In genomic region chr1:37692834-37693175, GRCh38 we compare ENCODE assay signal across 8 cellular contexts. TPM values are rescaled to one million over a fixed set of nuclear protein-coding genes. Genes with fewer than 3 reads are reported as not detected.
DNase-seq lines count a peak whose midpoint lies in the region; ATAC-seq, FAIRE-seq and TF ChIP-seq lines count a peak whose summit lies in the region.

No MANE protein-coding gene starts in this region.

- H3K4me1 ChIP-seq in GM12878 (ENCODE audit: control insufficient read depth, insufficient read depth, low read length) (peaks cover 17% of the 10 kb centered on the region), mesodermal cell (ENCODE audit: control insufficient read depth, insufficient read depth, low read length, poor library complexity, severe bottlenecking) (peaks cover 14% of the 10 kb centered on the region)

- TF ChIP-seq CTCF in 22Rv1 (IDR thresholded peaks at IDR 0.05) (no peak), GM12878 (IDR thresholded peaks at IDR 0.05 in 2 of 3, conservative IDR thresholded peaks at IDR 0.05 in 1 of 3; ENCODE audit: control insufficient read depth in 2 of 3, extremely low read depth in 1 of 3, insufficient read depth in 1 of 3, low read depth in 3 of 3, low read length in 3 of 3) (no peak)

- no TSS peak for BruUV-seq in GM12878 (replicated peaks; lab: Mats Ljungman, UMichigan)

- no peaks in the 10 kb centered on the region for H3K27me3 ChIP-seq in GM12878 (replicated peaks in 1 of 2; ENCODE audit: control insufficient read depth in 2 of 2, insufficient read depth in 2 of 2, low read length in 1 of 2)

- TF ChIP-seq RAD21 in GM12878 (IDR thresholded peaks at IDR 0.05; ENCODE audit: insufficient read depth, low read depth, low read length): no peak

- 0% methylated on average over 16 of the region's 16 CpGs for WGBS in GM12878 (ENCODE audit: insufficient coverage, insufficient replicate concordance, low lambda C conversion rate, missing lambda C conversion rate)
- 2 to 4% methylated on average over 13 to 16 of the region's 16 CpGs for WGBS in mesodermal cell (ENCODE audit: insufficient coverage in 2 of 2), 2 experiments

- ATAC-seq in GM12878 (no peak), GM19035 (IDR thresholded peaks at IDR 0.05; ENCODE audit: unreplicated experiment) (no peak), HG03354 (IDR thresholded peaks at IDR 0.05; ENCODE audit: poor library complexity, severe bottlenecking, unreplicated experiment) (no peak)

- H3K4me2 ChIP-seq in GM12878 (ENCODE audit: control insufficient read depth, insufficient read depth): peak overlapping the region; percentile 84

- RAD21 ChIA-PET in GM12878 (lab: Charles Lee; ENCODE audit: unreplicated experiment): interaction anchor here (0.9 kb wide), 1 partner anchor 73 kb away, joined by 3 read pairs; no protein-coding TSS in a partner anchor

- no peak for FAIRE-seq in GM12878 (lab: Jason Lieb, UNC)

- H2AFZ ChIP-seq in GM12878 (ENCODE audit: control insufficient read depth, low read depth, low read length): peak overlapping the region; percentile 98

- in situ Hi-C loops in GM12878 (cut with MboI): loop anchor here (5.0 kb wide), 1 partner anchor 164 kb away; the partner anchor contains the start of gene MTF1

- intact Hi-C loops in GM12878 (cut with micrococcal nuclease; ENCODE audit: unreplicated experiment): loop anchor here (1.0 to 5.0 kb wide), 5 partner anchors 115 to 479 kb away; partner anchors contain the start of genes MTF1, SF3A3, YRDC and ZC3H12A

- no peak for TF ChIP-seq POLR2A in GM12878 (IDR thresholded peaks at IDR 0.05; ENCODE audit: low read depth, low read length)

- H3K27ac ChIP-seq in 22Rv1 (peak overlapping the region; percentile 83), GM12878 (ENCODE audit: control insufficient read depth, insufficient read depth) (peak overlapping the region; percentile 92), mesodermal cell (ENCODE audit: low read depth, low read length, severe bottlenecking) (peak overlapping the region; percentile 45)

- CTCF ChIA-PET in GM12878 (lab: Yijun Ruan, JAX): interaction anchor here (0.5 to 21.1 kb wide), 6 partner anchors 9 to 167 kb away, joined by 3 to 521 read pairs (median 10); partner anchors contain the start of genes GNL2 and MTF1

- peak overlapping the region; percentile 94 for H3K4me3 ChIP-seq in GM12878
- H3K4me3 ChIP-seq in mesodermal cell (ENCODE audit: extremely low read depth, insufficient read depth, low read length, poor library complexity, severe bottlenecking): peak overlapping the region; percentile 87

- no peaks in the 10 kb centered on the region for H4K20me1 ChIP-seq in GM12878 (ENCODE audit: control insufficient read depth, insufficient read depth)

- SMC1A ChIA-PET in GM12878 (lab: Charles Lee; ENCODE audit: uncharacterized antibody, unreplicated experiment): interaction anchor here (1.3 to 1.8 kb wide), 2 partner anchors 9 to 167 kb away, joined by 3 to 9 read pairs; partner anchors contain the start of gene MTF1

- H3K9me3 ChIP-seq in GM12878 (replicated peaks; ENCODE audit: control insufficient read depth, insufficient read depth, low read length): no peaks in the 10 kb centered on the region
- no peaks in the 10 kb centered on the region for H3K9me3 ChIP-seq in mesodermal cell (ENCODE audit: control insufficient read depth, low read length)

- H3K36me3 ChIP-seq in GM12878 (ENCODE audit: control insufficient read depth in 2 of 2, insufficient read depth in 2 of 2, low read length in 1 of 2) (peaks cover 2 to 13% of the 10 kb centered on the region in 2 experiments; a peak in 2 of 4 replicates), mesodermal cell (ENCODE audit: control insufficient read depth, insufficient read depth, low read length) (peaks cover 57% of the 10 kb centered on the region)

- peak overlapping the region; percentile 90 for H3K9ac ChIP-seq in GM12878 (ENCODE audit: control insufficient read depth, insufficient read depth, low read length)

- peaks cover 46% of the 10 kb centered on the region for H3K79me2 ChIP-seq in GM12878 (ENCODE audit: control insufficient read depth, insufficient read depth, low read length)

- POLR2A ChIA-PET in GM12878 (lab: Charles Lee): interaction anchor here (1.1 to 1.9 kb wide), 4 partner anchors 109 to 216 kb away, joined by 3 to 11 read pairs (median 3); partner anchors contain the start of genes MEAF6 and YRDC

- TF ChIP-seq EP300 in GM12878 (IDR thresholded peaks at IDR 0.05; ENCODE audit: borderline replicate concordance in 1 of 2, control insufficient read depth in 1 of 2, low read depth in 2 of 2, low read length in 2 of 2): no peak

- DNase-seq in HCEC 1CT (peak; percentile 4), GM12878 (ENCODE audit: low read depth, low spot score) (no peak), cerebellar nuclear complex (lab: John Stamatoyannopoulos, UW) (no peak), epidermal melanocyte (ENCODE audit: insufficient read length, low spot score) (no peak)

TF ChIP-seq in GM12878, 131 proteins besides CTCF, POLR2A, EP300 and RAD21 (continues in another document):
- TF ChIP-seq ATF2 (IDR thresholded peaks at IDR 0.05; ENCODE audit: low read length) (no peak), STAT3 (IDR thresholded peaks at IDR 0.05; ENCODE audit: low read depth, low read length) (no peak), BCLAF1 (IDR thresholded peaks at IDR 0.05) (no peak), GABPA (IDR thresholded peaks at IDR 0.05; ENCODE audit: low read depth) (no peak)

RNA-seq across cellular contexts. Expression of gene CDCA8, which starts 0.5 kb away (rescaled TPM):
- total RNA-seq in GM12878 (2013; cell fraction: nucleolus; rRNA removed): 11.6 and 12.1 TPM in 2 replicates
- total RNA-seq in GM12878 (2014; rRNA removed) (18.0 and 21.3 TPM in 2 replicates), GM12878 (2014; rRNA removed; fragmentation: Illumina TruSeq; extraction: Trizol) (27.5 and 28.4 TPM in 2 replicates), GM12878 (2021) (57.8 and 59.8 TPM in 2 replicates)
- 28.0 TPM for polyA plus RNA-seq in GM12878 (2011; ENCODE audit: low read depth)
- polyA plus RNA-seq in GM12878 (2011; rRNA removed) (68.3 and 72.0 TPM in 2 replicates), GM12878 (2014; fragmentation: Illumina TruSeq; extraction: Trizol) (75.3 and 81.0 TPM in 2 replicates), GM12878 (2014; fragmentation: Nextera tagmentation; extraction: Ambion mirVana) (10 to 100 TPM; 60.2 to 60.6 TPM), GM12878 (2014; rRNA removed) (52.8 and 62.1 TPM in 2 replicates), GM12878 (2016; fragmentation: Nextera tagmentation; extraction: Ambion mirVana) (10 to 100 TPM; 97.8 to 98.1 TPM)
- polyA plus RNA-seq in GM12878 (2011; cell fraction: cytosol; rRNA removed): 85.9 and 102 TPM in 2 replicates
- 56.2 and 60.9 TPM in 2 replicates for polyA plus RNA-seq in GM12878 (2011; cell fraction: nucleus; rRNA removed)
- 30.3 and 35.3 TPM in 2 replicates for polyA plus RNA-seq in GM12878 (2012)
- 62.7 and 88.9 TPM in 2 replicates for polyA minus RNA-seq in GM12878 (2011; rRNA and poly(A)+ RNA removed)
- 24.6 and 31.1 TPM in 2 replicates for polyA minus RNA-seq in GM12878 (2011; cell fraction: cytosol; rRNA and poly(A)+ RNA removed)
- polyA minus RNA-seq in GM12878 (2011; cell fraction: nucleus; rRNA and poly(A)+ RNA removed): 14.5 and 25.5 TPM in 2 replicates
- polyA plus RNA-seq in mesodermal cell (2013, experiment 1 of 2): 42.2 TPM
- polyA plus RNA-seq in mesodermal cell (2013, experiment 2 of 2): 44.7 TPM

RNA-seq across cellular contexts. Expression of gene RSPO1, which starts 58.1 kb away (rescaled TPM):
- total RNA-seq in GM12878 (2013; cell fraction: nucleolus; rRNA removed): not detected in 2 replicates
- total RNA-seq in GM12878 (2014; rRNA removed) (not detected in 2 replicates), GM12878 (2014; rRNA removed; fragmentation: Illumina TruSeq; extraction: Trizol) (not detected in 2 replicates), GM12878 (2021) (not detected in 2 replicates)
- polyA plus RNA-seq in GM12878 (2011; ENCODE audit: low read depth): not detected
- polyA plus RNA-seq in GM12878 (2011; rRNA removed) (not detected in 2 replicates), GM12878 (2014; fragmentation: Illumina TruSeq; extraction: Trizol) (not detected in 2 replicates), GM12878 (2014; fragmentation: Nextera tagmentation; extraction: Ambion mirVana) (not detected), GM12878 (2014; rRNA removed) (not detected in 2 replicates), GM12878 (2016; fragmentation: Nextera tagmentation; extraction: Ambion mirVana) (not detected)
- polyA plus RNA-seq in GM12878 (2011; cell fraction: cytosol; rRNA removed): not detected in 2 replicates
- polyA plus RNA-seq in GM12878 (2011; cell fraction: nucleus; rRNA removed): not detected in 2 replicates
- polyA plus RNA-seq in GM12878 (2012): not detected in 2 replicates
- not detected in 2 replicates for polyA minus RNA-seq in GM12878 (2011; rRNA and poly(A)+ RNA removed)
- not detected in 2 replicates for polyA minus RNA-seq in GM12878 (2011; cell fraction: cytosol; rRNA and poly(A)+ RNA removed)
- polyA minus RNA-seq in GM12878 (2011; cell fraction: nucleus; rRNA and poly(A)+ RNA removed): not detected in 2 replicates
- 0.18 TPM for polyA plus RNA-seq in mesodermal cell (2013, experiment 1 of 2)
- polyA plus RNA-seq in mesodermal cell (2013, experiment 2 of 2): 0.30 TPM
